3 cellular contexts compared by ENCODE assay signal in genomic region chr10:126379166-126379565, GRCh38. TPM values are rescaled to one million over a fixed set of nuclear protein-coding genes. Genes with fewer than 3 reads are reported as not detected.
"Had no signal": no experiment of that assay in that cellular context is flagged by ENCODE, and none has a peak within 500 bp of the region (broad histone marks: within the 10 kb centered on the region; RNA-seq: fewer than 3 reads in every experiment).

No MANE protein-coding gene starts in this region.

RNA-seq across cellular contexts. Expression of gene ADAM12, which starts 9.1 kb away (rescaled TPM):
- total RNA-seq: activated naive CD4-positive, alpha-beta T cell treated with anti-CD3 and anti-CD28 coated beads for 36 hours; activated T-helper 1 cell treated with anti-CD3 and anti-CD28 coated beads, Interleukin-12 subunit alpha, Interleukin-12 subunit beta, Interleukin-2, Interleukin-4 antibody, amounts not matched to agents 30 ng/mL and 10 ng/mL and 1 ng/mL, durations not matched to agents 14 hours and 24 hours and 36 hours; ascending aorta had no signal
